In the genomic region with DNA sequence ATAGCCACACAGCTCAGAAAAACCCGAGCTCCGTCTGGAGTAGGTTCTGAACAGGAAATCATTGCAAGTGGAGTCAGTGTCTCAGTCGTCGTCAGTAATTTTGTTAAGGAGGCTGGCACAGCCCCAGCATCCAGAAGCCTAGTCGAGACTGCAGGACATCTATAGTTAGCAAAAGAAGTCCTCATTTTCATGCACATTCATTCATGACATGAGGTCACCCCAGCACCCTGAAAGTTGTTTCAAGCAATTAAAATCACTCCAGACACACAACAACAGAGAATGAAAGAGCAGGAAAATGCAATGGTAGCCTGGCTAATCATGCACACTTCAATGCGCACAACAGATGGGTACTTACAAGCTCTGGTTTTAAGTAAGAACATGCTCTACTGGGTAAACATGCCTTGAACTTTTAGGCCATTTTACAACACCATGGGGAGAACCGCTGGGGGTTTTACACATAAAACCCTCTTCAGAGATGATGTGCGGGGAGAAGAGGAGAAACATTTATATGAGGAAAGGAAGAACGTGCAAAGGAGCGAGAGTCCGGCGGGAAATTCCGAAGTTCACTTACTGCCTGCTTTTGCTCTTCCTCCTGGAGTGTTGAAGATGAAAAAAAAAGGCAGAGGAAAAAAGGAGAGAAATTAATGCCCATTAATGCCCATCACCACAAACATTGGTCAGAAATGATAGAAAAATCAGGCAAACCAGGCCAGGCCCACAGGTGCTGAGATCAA, we compare ENCODE assay signal across 13 cellular contexts.
DNase-seq lines count a peak whose midpoint lies in the region; ATAC-seq, FAIRE-seq and TF ChIP-seq lines count a peak whose summit lies in the region.
"Had no signal": no experiment of that assay in that cellular context is flagged by ENCODE, and none has a peak within 500 bp of the region (broad histone marks: within the 10 kb centered on the region; RNA-seq: fewer than 3 reads in every experiment).

No MANE protein-coding gene starts in this region.

- peak overlapping the region; percentile 22; the same call in 1 of the 2 replicates for H3K9ac ChIP-seq in Karpas-422 (ENCODE audit: low read length)
- H3K9ac ChIP-seq in neuronal stem cell (ENCODE audit: low read depth, low read length, poor library complexity): no peak overlapping the region

- H3K23ac ChIP-seq in neuronal stem cell (ENCODE audit: low read depth, low read length, poor library complexity): no peak overlapping the region

- peaks cover 13% of the 10 kb centered on the region for H3K36me3 Mint-ChIP-seq in activated naive CD8-positive, alpha-beta T cell treated with anti-CD3 and anti-CD28 coated beads, Interleukin-2, amount 50 U/mL, for 24 hours (ENCODE audit: low read depth)

- H3K4me3 Mint-ChIP-seq in activated naive CD8-positive, alpha-beta T cell treated with anti-CD3 and anti-CD28 coated beads, Interleukin-2, amount 50 U/mL, for 24 hours: no peak overlapping the region
- H3K4me3 Mint-ChIP-seq: activated T-helper 1 cell treated with anti-CD3 and anti-CD28 coated beads, Interleukin-12 subunit alpha, Interleukin-12 subunit beta, Interleukin-2, Interleukin-4 antibody, amounts not matched to agents 30 ng/mL and 10 ng/mL and 1 ng/mL, durations not matched to agents 14 hours and 24 hours and 36 hours had no signal

- H4K8ac ChIP-seq in neuronal stem cell (ENCODE audit: low read depth, low read length): no peak overlapping the region

- TF ChIP-seq POLR2A in GM12891 (IDR thresholded peaks at IDR 0.05; ENCODE audit: low read depth, low read length): peak; percentile 85

- intact Hi-C loops in A673 (cut with micrococcal nuclease; ENCODE audit: unreplicated experiment): loop anchor here (5.0 kb wide), 1 partner anchor 103 kb away; no protein-coding TSS in a partner anchor

- no peak overlapping the region for H2BK5ac ChIP-seq in neuronal stem cell (ENCODE audit: low read length)

- POLR2A ChIA-PET in A673 (lab: Charles Lee; ENCODE audit: low non-redundant PET): interaction anchor here (0.6 kb wide), 1 partner anchor 447 kb away, joined by 5 read pairs; no protein-coding TSS in a partner anchor

- no peaks in the 10 kb centered on the region for H3K79me2 ChIP-seq in Karpas-422 (ENCODE audit: low read length)

- DNase-seq in A673 (ENCODE audit: low spot score) (peak; percentile 89), GM12891 (ENCODE audit: insufficient read length, low spot score) (no peak), Karpas-422 (peak; percentile 58), middle frontal gyrus (ENCODE audit: extremely low spot score, low spot score) (no peak), epidermal melanocyte (ENCODE audit: insufficient read length, low spot score) (no peak), neuronal stem cell (ENCODE audit: low spot score) (no peak)
- DNase-seq in activated naive CD8-positive, alpha-beta T cell treated with anti-CD3 and anti-CD28 coated beads, Interleukin-2, amount 50 U/mL, for 24 hours: no peak
- DNase-seq: NK-92 treated with Interleukin-12 subunit alpha and Interleukin-12 subunit beta, amount 100 ng/mL, for 24 hours; stimulated activated CD8-positive, alpha-beta memory T cell treated with anti-CD3 and anti-CD28 coated beads, Interleukin-4, amount 100 ng/mL, for 48 hours; uterus had no signal

- no peaks in the 10 kb centered on the region for H4K20me1 ChIP-seq in Karpas-422 (ENCODE audit: insufficient read depth, low read depth, low read length)

- H3K4me1 ChIP-seq in A673 (ENCODE audit: insufficient read depth, low read length, poor library complexity, severe bottlenecking): peaks cover 57% of the 10 kb centered on the region
- peaks cover 55% of the 10 kb centered on the region for H3K4me1 ChIP-seq in Karpas-422 (ENCODE audit: low read length)
- no peaks in the 10 kb centered on the region for H3K4me1 ChIP-seq in neuronal stem cell (ENCODE audit: control insufficient read depth in 2 of 2, insufficient read depth in 1 of 2, low read depth in 1 of 2, low read length in 2 of 2)
- H3K4me1 ChIP-seq: uterus had no signal

- TF ChIP-seq CTCF in A673 (conservative IDR thresholded peaks at IDR 0.05; ENCODE audit: low read depth, low read length): no peak

- H2AFZ ChIP-seq in Karpas-422 (ENCODE audit: low read length) (no peak overlapping the region), neuronal stem cell (ENCODE audit: low read length) (no peak overlapping the region)

- H3K27ac ChIP-seq in A673 (ENCODE audit: low read depth, low read length, poor library complexity, severe bottlenecking) (peak overlapping the region; percentile 81), Karpas-422 (ENCODE audit: low read length) (peak overlapping the region; percentile 63), neuronal stem cell (replicated peaks; ENCODE audit: low read length) (no peak overlapping the region)
- H3K27ac ChIP-seq: uterus had no signal

- BruUV-seq in A673 (replicated peaks; lab: Mats Ljungman, UMichigan): TSS peak; percentile 35

- CTCF ChIA-PET in A673 (lab: Charles Lee): no interaction called here

- peak overlapping the region; percentile 76 for H3K27ac Mint-ChIP-seq in activated naive CD8-positive, alpha-beta T cell treated with anti-CD3 and anti-CD28 coated beads, Interleukin-2, amount 50 U/mL, for 24 hours
- H3K27ac Mint-ChIP-seq: activated T-helper 1 cell treated with anti-CD3 and anti-CD28 coated beads, Interleukin-12 subunit alpha, Interleukin-12 subunit beta, Interleukin-2, Interleukin-4 antibody, amounts not matched to agents 30 ng/mL and 10 ng/mL and 1 ng/mL, durations not matched to agents 14 hours and 24 hours and 36 hours had no signal

- H3K4me1 Mint-ChIP-seq in activated naive CD8-positive, alpha-beta T cell treated with anti-CD3 and anti-CD28 coated beads, Interleukin-2, amount 50 U/mL, for 24 hours: peaks cover 32% of the 10 kb centered on the region

- no peak overlapping the region for H2BK12ac ChIP-seq in neuronal stem cell (ENCODE audit: low read length)

- FAIRE-seq in GM12891 (lab: Jason Lieb, UNC): peak; percentile 96
- FAIRE-seq: astrocyte had no signal

- WGBS in neuronal stem cell (ENCODE audit: extremely low coverage in 2 of 2, insufficient read length in 2 of 2, insufficient replicate concordance in 1 of 2), 2 donors: no CpG with 5 or more reads among the region's 13 CpGs

- no peak overlapping the region for H3K4me3 ChIP-seq in A673 (ENCODE audit: low read depth, low read length, poor library complexity, severe bottlenecking)
- H3K4me3 ChIP-seq in Karpas-422 (ENCODE audit: low read length): peak overlapping the region; percentile 56
- H3K4me3 ChIP-seq in neuronal stem cell (ENCODE audit: low read length in 2 of 2): no peak overlapping the region
- H3K4me3 ChIP-seq: uterus had no signal

- no peak overlapping the region for H3K4ac ChIP-seq in neuronal stem cell (ENCODE audit: low read length)

- H4K91ac ChIP-seq in neuronal stem cell (ENCODE audit: low read depth, low read length, poor library complexity): no peak overlapping the region

- H3K18ac ChIP-seq in neuronal stem cell (ENCODE audit: low read length): no peak overlapping the region

- no peak overlapping the region for H3K14ac ChIP-seq in neuronal stem cell (ENCODE audit: low read length)

- no peak overlapping the region for H2AK5ac ChIP-seq in neuronal stem cell (ENCODE audit: low read depth, low read length)

- H3K27me3 ChIP-seq in A673 (replicated peaks; ENCODE audit: insufficient read depth, low read depth, low read length, poor library complexity) (no peaks in the 10 kb centered on the region), Karpas-422 (ENCODE audit: low read length) (no peaks in the 10 kb centered on the region), neuronal stem cell (ENCODE audit: control insufficient read depth in 3 of 3, insufficient read depth in 3 of 3, low read depth in 1 of 3, low read length in 3 of 3) (no peaks in the 10 kb centered on the region)
- H3K27me3 ChIP-seq: uterus had no signal

- no peak overlapping the region for H2BK120ac ChIP-seq in neuronal stem cell (ENCODE audit: low read depth, low read length)

- H3K9me2 ChIP-seq in Karpas-422 (replicated peaks; ENCODE audit: insufficient read depth, low read length): no peaks in the 10 kb centered on the region

- H2BK15ac ChIP-seq in neuronal stem cell (ENCODE audit: low read length): no peak overlapping the region

- ATAC-seq in activated naive CD8-positive, alpha-beta T cell treated with anti-CD3 and anti-CD28 coated beads, Interleukin-2, amount 50 U/mL, for 24 hours: no peak
- no peak for ATAC-seq in HG02678 (IDR thresholded peaks at IDR 0.05; ENCODE audit: unreplicated experiment)

- H3K4me2 ChIP-seq in Karpas-422 (ENCODE audit: low read depth, low read length, poor library complexity, severe bottlenecking) (peak overlapping the region; percentile 66), neuronal stem cell (ENCODE audit: insufficient read depth, low read length, poor library complexity, severe bottlenecking) (no peak overlapping the region)

- no peaks in the 10 kb centered on the region for H3K36me3 ChIP-seq in A673 (ENCODE audit: insufficient read depth, low read length, poor library complexity, severe bottlenecking)
- no peaks in the 10 kb centered on the region for H3K36me3 ChIP-seq in Karpas-422 (ENCODE audit: insufficient read depth, low read length)
- H3K36me3 ChIP-seq in neuronal stem cell (replicated peaks in 1 of 2; ENCODE audit: control insufficient read depth in 2 of 2, insufficient read depth in 2 of 2, low read length in 2 of 2): peaks cover 3 to 13% of the 10 kb centered on the region in 2 donors
- H3K36me3 ChIP-seq: uterus had no signal

- no peaks in the 10 kb centered on the region for H3K79me1 ChIP-seq in neuronal stem cell (ENCODE audit: low read depth, low read length)

- no peaks in the 10 kb centered on the region for H3K9me3 ChIP-seq in A673 (ENCODE audit: low read depth, low read length, poor library complexity, severe bottlenecking)
- no peaks in the 10 kb centered on the region for H3K9me3 ChIP-seq in Karpas-422 (ENCODE audit: low read length)
- no peaks in the 10 kb centered on the region for H3K9me3 ChIP-seq in neuronal stem cell (replicated peaks in 1 of 2; ENCODE audit: control insufficient read depth in 2 of 2, insufficient read depth in 1 of 2, low read depth in 1 of 2, low read length in 2 of 2)
- H3K9me3 ChIP-seq: uterus had no signal

- H3K27me3 Mint-ChIP-seq in activated naive CD8-positive, alpha-beta T cell treated with anti-CD3 and anti-CD28 coated beads, Interleukin-2, amount 50 U/mL, for 24 hours: no peaks in the 10 kb centered on the region

- H3K9me3 Mint-ChIP-seq in activated naive CD8-positive, alpha-beta T cell treated with anti-CD3 and anti-CD28 coated beads, Interleukin-2, amount 50 U/mL, for 24 hours: peaks cover 10% of the 10 kb centered on the region

TF ChIP-seq in GM12891, 5 proteins besides CTCF, POLR2A, EP300 and RAD21:
- peak; percentile 46 for TF ChIP-seq POLR2AphosphoS5 (IDR thresholded peaks at IDR 0.05; ENCODE audit: low read depth, low read length)
- peak; percentile 59 for TF ChIP-seq PAX5 (IDR thresholded peaks at IDR 0.05; ENCODE audit: insufficient read depth, low read length, severe bottlenecking)
- peak; percentile 61 for TF ChIP-seq POU2F2 (IDR thresholded peaks at IDR 0.05; ENCODE audit: low read depth, low read length)
- TF ChIP-seq TAF1 (IDR thresholded peaks at IDR 0.05; ENCODE audit: low read depth, low read length): peak; percentile 42; the same call in 1 of the 2 replicates
- no peak for TF ChIP-seq SPI1 (IDR thresholded peaks at IDR 0.05; ENCODE audit: low read depth, low read length)
TF ChIP-seq in GM12891: peak in this region for 4.

Comparison
In these comparisons a context has a peak if more than half of its experiments do, and no peak if none do; other contexts are left out.
1. DNase-seq: peak in A673 (single experiment) and Karpas-422 (single experiment); none in GM12891 (single experiment), activated naive CD8-positive, alpha-beta T cell treated with anti-CD3 and anti-CD28 coated beads, Interleukin-2, amount 50 U/mL, for 24 hours (single experiment), middle frontal gyrus (single experiment), epidermal melanocyte (single experiment) and neuronal stem cell (single experiment).